In the genomic region with DNA sequence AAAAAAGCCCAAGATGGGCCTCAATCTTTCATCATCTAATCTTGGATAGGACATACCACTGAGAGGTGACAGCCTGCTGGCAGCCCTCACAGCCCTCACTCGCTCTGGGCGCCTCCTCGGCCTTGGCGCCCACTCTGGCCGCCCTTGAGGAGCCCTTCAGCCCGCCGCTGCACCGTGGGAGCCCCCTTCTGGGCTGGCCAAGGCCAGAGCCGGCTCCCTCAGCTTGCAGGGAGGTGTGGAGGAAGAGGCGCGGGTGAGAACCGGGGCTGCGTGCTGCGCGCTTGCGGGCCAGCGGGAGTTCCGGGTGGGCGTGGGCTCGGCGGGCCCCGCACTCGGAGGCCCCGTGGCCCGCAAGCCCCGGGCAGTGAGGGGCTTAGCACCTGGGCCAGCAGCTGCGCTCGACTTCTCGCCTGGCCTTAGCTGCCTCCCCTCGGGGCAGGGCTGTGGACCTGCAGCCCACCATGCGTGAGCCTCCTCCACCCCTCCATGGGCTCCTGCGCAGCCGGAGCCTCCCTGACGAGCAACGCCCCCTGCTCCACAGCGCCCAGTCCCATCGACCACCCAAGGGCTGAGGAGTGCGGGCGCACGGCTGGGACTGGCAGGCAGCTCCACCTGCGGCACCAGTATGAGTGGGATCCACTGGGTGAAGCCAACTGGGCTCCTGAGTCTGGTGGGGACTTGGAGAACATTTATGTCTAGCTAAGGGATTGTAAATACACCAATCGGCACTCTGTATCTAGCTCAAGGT, we compare ENCODE assay signal across 9 cellular contexts. TPM values are rescaled to one million over a fixed set of nuclear protein-coding genes. Genes with fewer than 3 reads are reported as not detected.
"Had no signal": no experiment of that assay in that cellular context is flagged by ENCODE, and none has a peak within 500 bp of the region (broad histone marks: within the 10 kb centered on the region; RNA-seq: fewer than 3 reads in every experiment).

No MANE protein-coding gene starts in this region.

RNA-seq across cellular contexts. Expression of gene IGFBPL1, which starts 46.7 kb away (rescaled TPM):
- total RNA-seq: activated B cell treated with CpG ODN at 0.5 μM for 24 hours; activated CD8-positive, alpha-beta T cell treated with anti-CD3 and anti-CD28 coated beads for 36 hours; activated naive CD8-positive, alpha-beta T cell treated with anti-CD3 and anti-CD28 coated beads for 36 hours; activated T-helper 17 cell treated with anti-CD3 and anti-CD28 coated beads, Interleukin-2, amount 50 U/mL, for 72 hours; bronchial epithelial cell; esophagus mucosa; fibroblast of lung; fibroblast of villous mesenchyme; T-helper 17 cell had no signal
- polyA plus RNA-seq: fibroblast of lung had no signal
